18 cellular contexts compared by ENCODE assay signal in genomic region chr2:133810559-133810958, GRCh38.
DNase-seq lines count a peak whose midpoint lies in the region; ATAC-seq, FAIRE-seq and TF ChIP-seq lines count a peak whose summit lies in the region.
"Had no signal": no experiment of that assay in that cellular context is flagged by ENCODE, and none has a peak within 500 bp of the region (broad histone marks: within the 10 kb centered on the region; RNA-seq: fewer than 3 reads in every experiment).

No MANE protein-coding gene starts in this region.

- H3K9me2 ChIP-seq in PC-3 (replicated peaks; ENCODE audit: low read length): no peaks in the 10 kb centered on the region

- CTCF ChIA-PET in HEK293 (lab: Yijun Ruan, JAX): interaction anchor here (0.8 kb wide), 1 partner anchor 323 kb away, joined by 4 read pairs; no protein-coding TSS in a partner anchor
- CTCF ChIA-PET in PC-3 (lab: Charles Lee): no interaction called here

- H3K4me2 ChIP-seq in PC-3 (ENCODE audit: low read length) (no peak overlapping the region), fibroblast of lung (ENCODE audit: extremely low read depth, insufficient read depth, low read length) (no peak overlapping the region)

- H3K9ac ChIP-seq in PC-3 (ENCODE audit: low read length): no peak overlapping the region
- H3K9ac ChIP-seq in fibroblast of lung (ENCODE audit: insufficient read depth, low read length): no peak overlapping the region

- POLR2A ChIA-PET in HEK293 (lab: Yijun Ruan, JAX) (no interaction called here), PC-3 (lab: Charles Lee; ENCODE audit: unreplicated experiment) (no interaction called here)

- TF ChIP-seq CTCF in HEK293 (tag by site-specific recombination; IDR thresholded peaks at IDR 0.05): no peak
- no peak for TF ChIP-seq CTCF in PC-3 (conservative IDR thresholded peaks at IDR 0.05; ENCODE audit: low read depth, low read length)
- no peak for TF ChIP-seq CTCF in fibroblast of lung (conservative IDR thresholded peaks at IDR 0.05 in 1 of 2, IDR thresholded peaks at IDR 0.05 in 1 of 2; ENCODE audit: low read depth in 1 of 2, low read length in 2 of 2)

- H3K79me2 ChIP-seq in ACC112 (ENCODE audit: control insufficient read depth, insufficient read depth, low read length, unreplicated experiment): no peaks in the 10 kb centered on the region
- no peaks in the 10 kb centered on the region for H3K79me2 ChIP-seq in PC-3 (ENCODE audit: low read length)
- H3K79me2 ChIP-seq in fibroblast of lung (ENCODE audit: control insufficient read depth, insufficient read depth, low read length): no peaks in the 10 kb centered on the region

- in situ Hi-C loops in G401 (cut with HindIII; ENCODE audit: low sequenced_read_pairs): no loop called here

- H3K27ac ChIP-seq in ACC112 (ENCODE audit: low read depth, low read length) (no peak overlapping the region), HEK293 (ENCODE audit: extremely low read depth, low read depth, low read length) (no peak overlapping the region), PC-3 (ENCODE audit: low read length) (no peak overlapping the region), fibroblast of lung (ENCODE audit: insufficient read depth, low read length) (no peak overlapping the region)
- H3K27ac ChIP-seq: SJCRH30 had no signal

- no peaks in the 10 kb centered on the region for H3F3A ChIP-seq in PC-3 (ENCODE audit: low read length, unreplicated experiment)

- H3K4me3 ChIP-seq in ACC112 (ENCODE audit: low read depth, low read length): no peak overlapping the region
- no peak overlapping the region for H3K4me3 ChIP-seq in HEK293 (ENCODE audit: low read depth, low read length)
- H3K4me3 ChIP-seq in PC-3 (ENCODE audit: low read length): no peak overlapping the region
- H3K4me3 ChIP-seq in fibroblast of lung (replicated peaks in 1 of 4; ENCODE audit: control extremely low read depth in 1 of 4, insufficient read depth in 1 of 4, low read depth in 3 of 4, low read length in 4 of 4): no peak overlapping the region
- H3K4me3 ChIP-seq: K562, SJCRH30 had no signal

- intact Hi-C loops in PC-3 (cut with micrococcal nuclease): no loop called here

- H4K20me1 ChIP-seq in PC-3 (ENCODE audit: low read length) (no peaks in the 10 kb centered on the region), fibroblast of lung (ENCODE audit: control insufficient read depth, extremely low read depth, insufficient read depth, low read length) (no peaks in the 10 kb centered on the region)

- DNase-seq in PC-3 (no peak), fibroblast of lung (ENCODE audit: low read depth in 2 of 2) (no peak), NOMO-1 treated with dmso at 0.1 percent for 144 hours (lab: John Stamatoyannopoulos, UW; ENCODE audit: unreplicated experiment) (no peak), DMS114 treated with DMSO at 0.1 percent for 48 hours (lab: John Stamatoyannopoulos, UW; ENCODE audit: unreplicated experiment) (no peak), RCC 7860 (ENCODE audit: low spot score) (no peak), G401 (ENCODE audit: low spot score) (no peak)
- DNase-seq: H7, HFFc6, MM.1S, NCI-H1694 treated with DMSO at 0.1 percent for 48 hours, NCI-H446 treated with DMSO at 0.1 percent for 48 hours, NCI-H526 treated with DMSO at 0.1 percent for 48 hours, SJCRH30 had no signal

- peaks cover 16% of the 10 kb centered on the region for H3K4me1 ChIP-seq in ACC112 (ENCODE audit: control insufficient read depth, insufficient read depth, low read length, unreplicated experiment)
- H3K4me1 ChIP-seq in HEK293 (ENCODE audit: control insufficient read depth, insufficient read depth, low read length): no peaks in the 10 kb centered on the region
- peaks cover 27% of the 10 kb centered on the region for H3K4me1 ChIP-seq in PC-3 (ENCODE audit: insufficient read depth, low read length)
- peaks cover 8% of the 10 kb centered on the region for H3K4me1 ChIP-seq in fibroblast of lung (ENCODE audit: control insufficient read depth, extremely low read depth, insufficient read depth, low read length)
- H3K4me1 ChIP-seq: SJCRH30 had no signal

- H3K27me3 ChIP-seq in ACC112 (ENCODE audit: insufficient read depth, low read length): no peaks in the 10 kb centered on the region
- no peaks in the 10 kb centered on the region for H3K27me3 ChIP-seq in PC-3 (ENCODE audit: low read length)
- H3K27me3 ChIP-seq in fibroblast of lung (ENCODE audit: control insufficient read depth, insufficient read depth, low read length): no peaks in the 10 kb centered on the region
- H3K27me3 ChIP-seq: SJCRH30 had no signal

- H3K9me3 ChIP-seq in HEK293 (ENCODE audit: control insufficient read depth, insufficient read depth, low read depth, low read length) (no peaks in the 10 kb centered on the region), PC-3 (ENCODE audit: low read length) (no peaks in the 10 kb centered on the region), fibroblast of lung (ENCODE audit: control insufficient read depth, insufficient read depth, low read depth, low read length) (no peaks in the 10 kb centered on the region)
- H3K9me3 ChIP-seq: SJCRH30 had no signal

- peak overlapping the region; percentile 32 for H2AFZ ChIP-seq in ACC112 (ENCODE audit: low read length, unreplicated experiment)
- H2AFZ ChIP-seq in PC-3 (ENCODE audit: low read length): peak overlapping the region; percentile 39; the same call in 1 of the 2 replicates
- H2AFZ ChIP-seq in fibroblast of lung (ENCODE audit: low read length): peak overlapping the region; percentile 37

- no peak for ATAC-seq in PC-3
- ATAC-seq: K562, Panc1 had no signal

- no peaks in the 10 kb centered on the region for H3K36me3 ChIP-seq in ACC112 (ENCODE audit: insufficient read depth, low read length)
- H3K36me3 ChIP-seq in HEK293 (ENCODE audit: control insufficient read depth in 2 of 2, insufficient read depth in 1 of 2, low read length in 2 of 2): no peaks in the 10 kb centered on the region
- H3K36me3 ChIP-seq in PC-3 (ENCODE audit: low read depth, low read length): no peaks in the 10 kb centered on the region
- no peaks in the 10 kb centered on the region for H3K36me3 ChIP-seq in fibroblast of lung (ENCODE audit: control insufficient read depth, insufficient read depth, low read length)
- H3K36me3 ChIP-seq: SJCRH30 had no signal

- no TSS peak for BruUV-seq in PC-3 (replicated peaks; lab: Mats Ljungman, UMichigan)

- no peak for FAIRE-seq in RCC 7860 (lab: Jason Lieb, UNC)
- FAIRE-seq: D721Med, K562 had no signal

TF ChIP-seq in HEK293, 187 proteins besides CTCF, POLR2A, EP300 and RAD21:
- TF ChIP-seq PRDM1 (tag by site-specific recombination; IDR thresholded peaks at IDR 0.05): peak; percentile 98
- TF ChIP-seq IKZF3 (tag by site-specific recombination; IDR thresholded peaks at IDR 0.05): no peak
